8 cellular contexts compared by ENCODE assay signal in the genomic region with DNA sequence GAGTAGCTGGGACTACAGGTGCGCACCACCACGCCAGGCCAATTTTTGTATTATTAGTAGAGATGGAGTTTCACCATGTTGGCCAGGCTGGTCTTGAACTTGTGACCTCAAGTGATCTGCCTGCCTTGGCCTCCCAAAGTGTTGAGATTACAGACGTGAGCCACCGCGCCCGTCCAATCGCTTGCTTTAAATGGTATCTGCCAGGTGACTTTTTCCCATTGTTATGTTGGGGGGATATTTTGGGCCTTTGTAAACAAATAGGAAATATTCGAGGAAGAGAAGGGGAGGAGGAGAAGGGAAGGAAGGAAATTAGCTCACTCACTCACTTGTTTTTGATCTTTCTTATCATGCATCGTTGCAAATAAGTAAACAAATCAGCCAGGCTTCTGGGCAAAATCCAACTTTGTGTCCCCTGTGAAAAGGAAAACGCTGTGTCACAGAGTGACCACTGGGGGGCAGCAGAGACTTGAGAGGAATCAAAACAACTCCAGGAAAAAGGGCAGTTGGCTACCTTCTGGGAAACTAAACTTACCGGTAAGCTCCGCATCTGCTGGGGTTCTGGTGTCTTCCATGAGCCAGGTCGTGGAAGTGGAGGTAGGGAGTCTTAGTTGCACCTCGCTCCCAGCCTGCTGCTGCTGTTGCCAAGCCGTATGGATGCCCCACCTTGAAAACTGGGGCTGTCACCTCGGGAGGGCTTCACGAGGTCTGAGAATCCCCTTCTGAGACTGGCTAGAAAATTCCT. TPM values are rescaled to one million over a fixed set of nuclear protein-coding genes. Genes with fewer than 3 reads are reported as not detected.
DNase-seq lines count a peak whose midpoint lies in the region; ATAC-seq, FAIRE-seq and TF ChIP-seq lines count a peak whose summit lies in the region.

No MANE protein-coding gene starts in this region.

- FAIRE-seq in D721Med (lab: Jason Lieb, UNC), result no peak

- peaks cover 41% of the 10 kb centered on the region for H3K4me1 Mint-ChIP-seq in neural progenitor cell
- H3K4me1 Mint-ChIP-seq in stimulated activated naive CD8-positive, alpha-beta T cell treated with anti-CD3 and anti-CD28 coated beads, Interleukin-15, Interleukin-2, amounts not matched to agents 100 ng/mL and 50 ng/mL, for 24 hours (ENCODE audit: low read depth), result peaks cover 28% of the 10 kb centered on the region

- peaks cover 3% of the 10 kb centered on the region for H3K27me3 Mint-ChIP-seq in neural progenitor cell (ENCODE audit: insufficient read depth, low read depth)
- H3K27me3 Mint-ChIP-seq in stimulated activated naive CD8-positive, alpha-beta T cell treated with anti-CD3 and anti-CD28 coated beads, Interleukin-15, Interleukin-2, amounts not matched to agents 100 ng/mL and 50 ng/mL, for 24 hours, result no peaks in the 10 kb centered on the region

- no peaks in the 10 kb centered on the region for H3F3A ChIP-seq in neural progenitor cell (ENCODE audit: low read depth)

- peak overlapping the region; percentile 73 for H2AFZ ChIP-seq in neural progenitor cell (replicated peaks)

- H3K27ac ChIP-seq in neural progenitor cell, result no peak overlapping the region

- H3K4me3 ChIP-seq in fibroblast of the aortic adventitia (ENCODE audit: low read depth, low read length), result peak overlapping the region; percentile 64
- H3K4me3 ChIP-seq in neural progenitor cell, result no peak overlapping the region

- no peaks in the 10 kb centered on the region for H3K27me3 ChIP-seq in neural progenitor cell

- TF ChIP-seq CTCF in D721Med (IDR thresholded peaks at IDR 0.05; ENCODE audit: insufficient read depth, missing control alignments) (peak; percentile 89), fibroblast of the aortic adventitia (IDR thresholded peaks at IDR 0.05; ENCODE audit: insufficient read depth, low read length) (peak; percentile 94), neural progenitor cell (IDR thresholded peaks at IDR 0.05) (peak; percentile 95)

- no peak overlapping the region for H3K4me3 Mint-ChIP-seq in neural progenitor cell
- H3K4me3 Mint-ChIP-seq in stimulated activated naive CD8-positive, alpha-beta T cell treated with anti-CD3 and anti-CD28 coated beads, Interleukin-15, Interleukin-2, amounts not matched to agents 100 ng/mL and 50 ng/mL, for 24 hours, result peak overlapping the region; percentile 61

- H3K27ac Mint-ChIP-seq in neural progenitor cell, result peak overlapping the region; percentile 48
- H3K27ac Mint-ChIP-seq in stimulated activated naive CD8-positive, alpha-beta T cell treated with anti-CD3 and anti-CD28 coated beads, Interleukin-15, Interleukin-2, amounts not matched to agents 100 ng/mL and 50 ng/mL, for 24 hours, result no peak overlapping the region

- peak overlapping the region; percentile 15 for H3K4me2 ChIP-seq in neural progenitor cell

- H3K4me1 ChIP-seq in neural progenitor cell, result no peaks in the 10 kb centered on the region

- DNase-seq in D721Med (ENCODE audit: insufficient read length, low spot score), result peak; percentile 81
- DNase-seq in LHCN-M2 (ENCODE audit: low read depth), result peak; percentile 57
- DNase-seq in RPMI7951 (ENCODE audit: low read depth), result peak; percentile 70
- peak; percentile 45 to 57 for DNase-seq in activated T-helper 1 cell treated with anti-CD3 and anti-CD28 coated beads, Interleukin-2, amount 50 U/mL, for 16 hours (ENCODE audit: low read depth in 1 of 2, low spot score in 1 of 2)
- DNase-seq in fibroblast of the aortic adventitia (ENCODE audit: low read depth), result peak; percentile 88
- peak; percentile 87 for DNase-seq in neural progenitor cell (ENCODE audit: low spot score)

- H3K9ac ChIP-seq in neural progenitor cell, result no peak overlapping the region

- no peaks in the 10 kb centered on the region for H3K36me3 Mint-ChIP-seq in neural progenitor cell
- no peaks in the 10 kb centered on the region for H3K36me3 Mint-ChIP-seq in stimulated activated naive CD8-positive, alpha-beta T cell treated with anti-CD3 and anti-CD28 coated beads, Interleukin-15, Interleukin-2, amounts not matched to agents 100 ng/mL and 50 ng/mL, for 24 hours (ENCODE audit: low read depth)

- H3K9me3 ChIP-seq in neural progenitor cell (ENCODE audit: low read depth), result no peaks in the 10 kb centered on the region

- H3K9me3 Mint-ChIP-seq in neural progenitor cell, result no peaks in the 10 kb centered on the region
- no peaks in the 10 kb centered on the region for H3K9me3 Mint-ChIP-seq in stimulated activated naive CD8-positive, alpha-beta T cell treated with anti-CD3 and anti-CD28 coated beads, Interleukin-15, Interleukin-2, amounts not matched to agents 100 ng/mL and 50 ng/mL, for 24 hours

- H3K36me3 ChIP-seq in neural progenitor cell, result no peaks in the 10 kb centered on the region

- ATAC-seq in GM18868 (IDR thresholded peaks at IDR 0.05; ENCODE audit: unreplicated experiment), result no peak

- no peaks in the 10 kb centered on the region for H3K79me2 ChIP-seq in neural progenitor cell (ENCODE audit: low read depth)

- H4K20me1 ChIP-seq in neural progenitor cell (ENCODE audit: low read depth), result no peaks in the 10 kb centered on the region

RNA-seq across cellular contexts. Expression of a gene that starts 9.3 kb away (rescaled TPM):
- total RNA-seq in LHCN-M2 (2014; rRNA removed) (74.1 and 81.2 TPM in 2 replicates), fibroblast of the aortic adventitia (ENCODE audit: low replicate concordance) (41.4 and 58.0 TPM in 2 replicates), neural progenitor cell (ENCODE audit: low replicate concordance) (77.8 and 83.5 TPM in 2 replicates)
- polyA plus RNA-seq in LHCN-M2 (2012), result 50.4 TPM
- total RNA-seq in RPMI7951 (2014; rRNA removed; shearing (Covaris generic)), result 54.9 and 62.6 TPM in 2 replicates
